In genomic region chr5:14879985-14880589, GRCh38 we compare ENCODE assay signal across 21 cellular contexts. TPM values are rescaled to one million over a fixed set of nuclear protein-coding genes. Genes with fewer than 3 reads are reported as not detected.
DNase-seq lines count a peak whose midpoint lies in the region; TF ChIP-seq lines count a peak whose summit lies in the region.
"Had no signal": no experiment of that assay in that cellular context is flagged by ENCODE, and none has a peak within 500 bp of the region (broad histone marks: within the 10 kb centered on the region; RNA-seq: fewer than 3 reads in every experiment).

No MANE protein-coding gene starts in this region.

- CTCF ChIA-PET in AG04450 (lab: Charles Lee) (interaction anchor here (0.6 to 1.9 kb wide), 5 partner anchors 9 to 153 kb away, joined by 3 to 12 read pairs (median 8); partner anchors contain the start of gene ANKH), HEK293 (lab: Yijun Ruan, JAX) (interaction anchor here (0.6 to 2.0 kb wide), 3 partner anchors 12 to 153 kb away, joined by 3 to 6 read pairs (median 5); no protein-coding TSS in a partner anchor), A673 (lab: Charles Lee) (no interaction called here)

- TF ChIP-seq CTCF in AG04450 (IDR thresholded peaks at IDR 0.05; ENCODE audit: low read depth, low read length) (no peak), HEK293 (tag by site-specific recombination; IDR thresholded peaks at IDR 0.05) (no peak), fibroblast of villous mesenchyme (IDR thresholded peaks at IDR 0.05; ENCODE audit: insufficient read depth, low read depth, low read length) (no peak), A673 (conservative IDR thresholded peaks at IDR 0.05; ENCODE audit: low read depth, low read length) (no peak)

- POLR2A ChIA-PET in AG04450 (lab: Yijun Ruan, JAX) (interaction anchor here (0.6 to 1.8 kb wide), 4 partner anchors 9 to 328 kb away, joined by 5 to 10 read pairs (median 7); no protein-coding TSS in a partner anchor), HEK293 (lab: Yijun Ruan, JAX) (interaction anchor here (1.1 kb wide), 1 partner anchor 9 kb away, joined by 6 read pairs; the partner anchor contains the start of gene ANKH), A673 (lab: Charles Lee; ENCODE audit: low non-redundant PET) (no interaction called here)

- H3K27ac ChIP-seq in AG04450 (ENCODE audit: low read depth, low read length): peak overlapping the region; percentile 21
- no peak overlapping the region for H3K27ac ChIP-seq in HEK293 (ENCODE audit: extremely low read depth, low read depth, low read length)
- no peak overlapping the region for H3K27ac ChIP-seq in A673 (ENCODE audit: low read depth, low read length, poor library complexity, severe bottlenecking)
- H3K27ac ChIP-seq: gastrocnemius medialis, left ventricle myocardium inferior, Peyer's patch, stomach, upper lobe of right lung had no signal

- no peak overlapping the region for H3K4me3 ChIP-seq in AG04450 (ENCODE audit: low read depth, low read length)
- H3K4me3 ChIP-seq in HEK293 (ENCODE audit: low read depth, low read length): no peak overlapping the region
- H3K4me3 ChIP-seq in fibroblast of villous mesenchyme (ENCODE audit: low read depth, low read length): no peak overlapping the region
- H3K4me3 ChIP-seq in A673 (ENCODE audit: low read depth, low read length, poor library complexity, severe bottlenecking): no peak overlapping the region
- H3K4me3 ChIP-seq: gastrocnemius medialis, GM23338, left ventricle myocardium inferior, mucosa of descending colon, Peyer's patch, stomach, upper lobe of right lung had no signal

- no peaks in the 10 kb centered on the region for H3K9me3 ChIP-seq in AG04450 (ENCODE audit: control insufficient read depth, insufficient read depth, low read length)
- H3K9me3 ChIP-seq in HEK293 (ENCODE audit: control insufficient read depth, insufficient read depth, low read depth, low read length): no peaks in the 10 kb centered on the region
- no peaks in the 10 kb centered on the region for H3K9me3 ChIP-seq in A673 (ENCODE audit: low read depth, low read length, poor library complexity, severe bottlenecking)
- H3K9me3 ChIP-seq: gastrocnemius medialis, left ventricle myocardium inferior, mucosa of descending colon, Peyer's patch, stomach, upper lobe of right lung had no signal

- no TSS peak for BruUV-seq in A673 (replicated peaks; lab: Mats Ljungman, UMichigan)

- no peaks in the 10 kb centered on the region for H3K27me3 ChIP-seq in AG04450 (ENCODE audit: control insufficient read depth, insufficient read depth, low read length)
- H3K27me3 ChIP-seq in A673 (replicated peaks; ENCODE audit: insufficient read depth, low read depth, low read length, poor library complexity): peaks cover 16% of the 10 kb centered on the region
- H3K27me3 ChIP-seq: gastrocnemius medialis, Peyer's patch, stomach, upper lobe of right lung had no signal

- DNase-seq in AG04450 (ENCODE audit: low read depth, low spot score) (peak; percentile 32), amniotic epithelial cell (ENCODE audit: low read depth) (peak; percentile 62), fibroblast of villous mesenchyme (ENCODE audit: low read depth) (peak; percentile 50), A673 (ENCODE audit: low spot score) (no peak), T1000 (lab: John Stamatoyannopoulos, UW) (no peak)
- no peak for DNase-seq in activated CD8-positive, alpha-beta memory T cell treated with anti-CD3 and anti-CD28 coated beads for 24 hours
- no peak for DNase-seq in stimulated activated CD4-positive, alpha-beta T cell treated with anti-CD3 and anti-CD28 coated beads, Interleukin-2, amount 100 ng/mL, for 24 hours
- DNase-seq: activated CD4-positive, alpha-beta T cell treated with anti-CD3 and anti-CD28 coated beads for 1 hour; activated gamma-delta T cell treated with Interleukin-2 at 50 U/mL for 16 hours; amygdala; DMS79 treated with DMSO at 0.1 percent for 48 hours; gastrocnemius medialis; left ventricle myocardium inferior; mucosa of descending colon; NCI-H1105 treated with DMSO at 0.1 percent for 48 hours; NCI-H774; Peyer's patch; stomach; upper lobe of right lung had no signal

- H3K36me3 ChIP-seq in HEK293 (ENCODE audit: control insufficient read depth in 2 of 2, insufficient read depth in 1 of 2, low read length in 2 of 2) (no peaks in the 10 kb centered on the region), A673 (ENCODE audit: insufficient read depth, low read length, poor library complexity, severe bottlenecking) (no peaks in the 10 kb centered on the region)
- H3K36me3 ChIP-seq: gastrocnemius medialis, left ventricle myocardium inferior, Peyer's patch, stomach, upper lobe of right lung had no signal

- H3K4me1 ChIP-seq in HEK293 (ENCODE audit: control insufficient read depth, insufficient read depth, low read length) (no peaks in the 10 kb centered on the region), A673 (ENCODE audit: insufficient read depth, low read length, poor library complexity, severe bottlenecking) (no peaks in the 10 kb centered on the region)
- H3K4me1 ChIP-seq: Peyer's patch, stomach, upper lobe of right lung had no signal

- intact Hi-C loops in A673 (cut with micrococcal nuclease; ENCODE audit: unreplicated experiment): no loop called here

TF ChIP-seq in HEK293, 187 proteins besides CTCF, POLR2A, EP300 and RAD21:
- 0 out of 2 replicates have a peak, but pooled peaks have one; percentile 9 for TF ChIP-seq ZBTB48 (tag by site-specific recombination; IDR thresholded peaks at IDR 0.05)
- no peak for TF ChIP-seq ZNF10 (tag by site-specific recombination; IDR thresholded peaks at IDR 0.05)
- no peak for TF ChIP-seq KLF9 (tag by site-specific recombination; IDR thresholded peaks at IDR 0.05; ENCODE audit: low read depth)
- TF ChIP-seq PRDM10 (tag by site-specific recombination; IDR thresholded peaks at IDR 0.05): peak; percentile 8; the same call in 1 of the 2 replicates
- 0 out of 2 replicates have a peak, but pooled peaks have one; percentile 7 for TF ChIP-seq ZNF335 (tag by site-specific recombination; conservative IDR thresholded peaks at IDR 0.05)
- TF ChIP-seq ZNF24 (tag by site-specific recombination; IDR thresholded peaks at IDR 0.05): no peak
- TF ChIP-seq SCRT2 (tag by site-specific recombination; IDR thresholded peaks at IDR 0.05): no peak
- 0 out of 2 replicates have a peak, but pooled peaks have one; percentile 15 for TF ChIP-seq PATZ1 (tag by site-specific recombination; IDR thresholded peaks at IDR 0.05)

RNA-seq across cellular contexts. Expression of gene ANKH, which starts 8.5 kb away (rescaled TPM):
- 14.2 and 14.3 TPM in 2 replicates for polyA plus RNA-seq in AG04450 (2011; rRNA removed)
- polyA minus RNA-seq in AG04450 (2011; rRNA and poly(A)+ RNA removed): 24.0 and 31.3 TPM in 2 replicates
- total RNA-seq in fibroblast of villous mesenchyme (8.2 and 31.6 TPM in 2 replicates), A673 (2021) (8.8 and 13.9 TPM in 2 replicates)

Comparison
In these comparisons a context has a peak if more than half of its experiments do, and no peak if none do; other contexts are left out.
1. DNase-seq: peak in AG04450 (single experiment), amniotic epithelial cell (single experiment) and fibroblast of villous mesenchyme (single experiment); none in A673 (single experiment), activated CD8-positive, alpha-beta memory T cell treated with anti-CD3 and anti-CD28 coated beads for 24 hours (single experiment), T1000 (single experiment) and stimulated activated CD4-positive, alpha-beta T cell treated with anti-CD3 and anti-CD28 coated beads, Interleukin-2, amount 100 ng/mL, for 24 hours (0 of 2).